In the genomic region with DNA sequence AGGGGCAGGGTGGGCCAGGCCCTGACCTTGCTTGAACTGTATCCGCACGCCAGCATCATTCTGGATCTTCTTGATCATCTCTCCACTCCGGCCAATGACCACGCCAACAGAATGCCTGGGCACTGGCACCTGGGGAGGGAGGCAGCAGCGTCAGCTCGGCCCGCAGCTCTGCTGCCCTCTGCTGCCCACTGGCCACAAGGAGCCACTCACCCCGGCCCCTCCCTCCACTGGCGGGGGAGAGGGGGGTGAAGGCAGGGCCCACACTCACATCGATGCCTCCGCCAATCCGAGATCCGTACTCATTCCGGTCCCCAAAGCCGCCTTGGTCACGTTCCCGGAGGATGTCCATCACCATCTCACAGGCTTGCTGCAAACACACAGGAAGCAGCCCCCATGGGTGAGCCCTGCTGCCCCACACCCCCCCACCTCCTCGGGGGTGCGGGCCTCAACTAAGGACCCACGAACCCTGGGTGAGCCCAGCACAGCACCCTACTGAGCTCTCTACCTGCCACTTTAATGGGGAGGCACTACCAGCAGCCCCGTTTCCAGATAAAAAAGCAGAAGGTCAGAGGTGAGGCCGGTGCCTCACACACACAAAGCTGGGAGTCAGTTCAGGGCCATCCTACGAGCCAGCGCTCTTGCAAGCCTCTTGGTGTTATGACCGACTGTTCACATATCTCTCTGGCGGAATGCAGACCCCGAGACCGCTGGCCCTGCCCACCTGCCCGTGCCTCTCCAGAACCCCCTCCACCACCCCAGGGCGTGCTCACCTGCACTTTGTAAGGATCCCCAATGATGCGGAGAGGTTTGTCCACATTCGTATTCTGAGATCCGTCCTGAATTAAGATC, we compare ENCODE assay signal across 11 cellular contexts. TPM values are rescaled to one million over a fixed set of nuclear protein-coding genes. Genes with fewer than 3 reads are reported as not detected.
DNase-seq lines count a peak whose midpoint lies in the region; ATAC-seq, FAIRE-seq and TF ChIP-seq lines count a peak whose summit lies in the region.
"Had no signal": no experiment of that assay in that cellular context is flagged by ENCODE, and none has a peak within 500 bp of the region (broad histone marks: within the 10 kb centered on the region; RNA-seq: fewer than 3 reads in every experiment).

No MANE protein-coding gene starts in this region.

- no TSS peak for BruUV-seq in endothelial cell of umbilical vein (replicated peaks; lab: Mats Ljungman, UMichigan)

- H3K9me1 ChIP-seq in endothelial cell of umbilical vein (replicated peaks; ENCODE audit: control insufficient read depth, extremely low read depth, insufficient read depth, low read length) = no peaks in the 10 kb centered on the region

- H3K27ac ChIP-seq in OCI-LY3 (ENCODE audit: low read length) (no peak overlapping the region), endothelial cell of umbilical vein (ENCODE audit: insufficient read depth, low read depth, low read length) (no peak overlapping the region)

- H3K4me3 Mint-ChIP-seq in activated T-cell treated with anti-CD3 and anti-CD28 coated beads, Interleukin-2, amount 50 U/mL, for 72 hours = no peak overlapping the region

- no peak for TF ChIP-seq POLR2A in endothelial cell of umbilical vein (IDR thresholded peaks at IDR 0.05; ENCODE audit: low read depth, low read length)

- peaks cover 8% of the 10 kb centered on the region for H3K4me1 ChIP-seq in OCI-LY3 (ENCODE audit: low read length)
- H3K4me1 ChIP-seq in endothelial cell of umbilical vein (ENCODE audit: control insufficient read depth, extremely low read depth, insufficient read depth, low read length) = peaks cover 3% of the 10 kb centered on the region
- H3K4me1 ChIP-seq in mucosa of descending colon (ENCODE audit: low read depth) = peaks cover 5% of the 10 kb centered on the region

- POLR2A ChIA-PET in endothelial cell of umbilical vein (lab: Charles Lee) = no interaction called here

- H4K20me1 ChIP-seq in OCI-LY3 (ENCODE audit: insufficient read depth, low read length) (peaks cover 61% of the 10 kb centered on the region), endothelial cell of umbilical vein (replicated peaks; ENCODE audit: control insufficient read depth, extremely low read depth, insufficient read depth, low read length) (peaks cover 3% of the 10 kb centered on the region)

- TF ChIP-seq CTCF in OCI-LY3 (IDR thresholded peaks at IDR 0.05; ENCODE audit: low read depth, low read length) (peak; percentile 20), endothelial cell of umbilical vein (IDR thresholded peaks at IDR 0.05; ENCODE audit: extremely low read depth in 1 of 2, insufficient read depth in 1 of 2, low read depth in 1 of 2, low read length in 2 of 2) (peak; percentile 30 to 54), mucosa of descending colon (IDR thresholded peaks at IDR 0.05) (no peak)

- ATAC-seq in mucosa of descending colon (peak; percentile 62), HG03159 (IDR thresholded peaks at IDR 0.05; ENCODE audit: unreplicated experiment) (no peak)
- ATAC-seq in activated T-cell treated with anti-CD3 and anti-CD28 coated beads, Interleukin-2, amount 50 U/mL, for 72 hours (replicated peaks in 1 of 2) = no peak

- peaks cover 18% of the 10 kb centered on the region for H3K4me1 Mint-ChIP-seq in activated T-cell treated with anti-CD3 and anti-CD28 coated beads, Interleukin-2, amount 50 U/mL, for 72 hours (ENCODE audit: low read depth)

- FAIRE-seq in endothelial cell of umbilical vein (lab: Jason Lieb, UNC) = no peak

- peaks cover 91% of the 10 kb centered on the region for H3K36me3 ChIP-seq in OCI-LY3 (replicated peaks; ENCODE audit: low read depth, low read length)
- H3K36me3 ChIP-seq in endothelial cell of umbilical vein (ENCODE audit: control insufficient read depth in 2 of 2, extremely low read depth in 1 of 2, insufficient read depth in 2 of 2, low read length in 2 of 2) = peaks cover 33 to 70% of the 10 kb centered on the region in 2 experiments
- peaks cover 30% of the 10 kb centered on the region for H3K36me3 ChIP-seq in mucosa of descending colon (ENCODE audit: low read depth)

- H3K9me3 ChIP-seq in OCI-LY3 (ENCODE audit: insufficient read depth, low read length) = no peaks in the 10 kb centered on the region
- no peaks in the 10 kb centered on the region for H3K9me3 ChIP-seq in endothelial cell of umbilical vein (replicated peaks; ENCODE audit: control insufficient read depth, insufficient read depth, low read length)
- H3K9me3 ChIP-seq in mucosa of descending colon = no peaks in the 10 kb centered on the region
- H3K9me3 ChIP-seq: esophagus squamous epithelium had no signal

- H3K79me2 ChIP-seq in OCI-LY3 (ENCODE audit: low read length) (peaks cover 59% of the 10 kb centered on the region), endothelial cell of umbilical vein (ENCODE audit: control insufficient read depth, insufficient read depth, low read length) (peaks cover 44% of the 10 kb centered on the region)

- dilution Hi-C loops in endothelial cell of umbilical vein (cut with MboI; ENCODE audit: extremely low pct_ligation_motif_present, low sequenced_read_pairs) = no loop called here

- H3K4me3 ChIP-seq in OCI-LY3 (ENCODE audit: low read length) (no peak overlapping the region), endothelial cell of umbilical vein (replicated peaks in 1 of 3; ENCODE audit: insufficient read depth in 1 of 3, low read depth in 1 of 3, low read length in 3 of 3) (no peak overlapping the region), mucosa of descending colon (no peak overlapping the region)
- H3K4me3 ChIP-seq: esophagus squamous epithelium had no signal

- no peak overlapping the region for H3K27ac Mint-ChIP-seq in activated T-cell treated with anti-CD3 and anti-CD28 coated beads, Interleukin-2, amount 50 U/mL, for 72 hours

- H3K36me3 Mint-ChIP-seq in activated T-cell treated with anti-CD3 and anti-CD28 coated beads, Interleukin-2, amount 50 U/mL, for 72 hours (ENCODE audit: insufficient read depth in 2 of 2) = peaks cover 0 to 18% of the 10 kb centered on the region in 2 donors

- H2AFZ ChIP-seq in OCI-LY3 (ENCODE audit: low read depth, low read length) (no peak overlapping the region), endothelial cell of umbilical vein (ENCODE audit: low read depth, low read length) (no peak overlapping the region)

- CTCF ChIA-PET in endothelial cell of umbilical vein (lab: Charles Lee) = interaction anchor here (0.8 to 2.0 kb wide), 3 partner anchors 15 to 292 kb away, joined by 4 to 8 read pairs (median 6); no protein-coding TSS in a partner anchor

- peak; percentile 56 for DNase-seq in AG20443 (ENCODE audit: low spot score)
- DNase-seq in endothelial cell of umbilical vein (ENCODE audit: low read depth, low spot score) = peak; percentile 7
- DNase-seq in mucosa of descending colon = peak in 2 of 3 donors; percentile 38 to 47
- DNase-seq in NCI-H510A treated with DMSO at 0.1 percent for 48 hours (lab: John Stamatoyannopoulos, UW) = no peak
- no peak for DNase-seq in activated T-cell treated with anti-CD3 and anti-CD28 coated beads, Interleukin-2, amount 50 U/mL, for 72 hours
- no peak for DNase-seq in stimulated activated CD4-positive, alpha-beta T cell treated with anti-CD3 and anti-CD28 coated beads, Interleukin-4, amount 100 ng/mL, for 4 hours
- DNase-seq: activated CD4-positive, alpha-beta T cell treated with anti-CD3 and anti-CD28 coated beads, Interleukin-2, amount 50 U/mL, for 1 hour; esophagus squamous epithelium; NCI-H187 had no signal

- H3K4me2 ChIP-seq in OCI-LY3 (ENCODE audit: low read length) (no peak overlapping the region), endothelial cell of umbilical vein (ENCODE audit: insufficient read depth, low read length) (no peak overlapping the region)

- H3K27me3 ChIP-seq in OCI-LY3 (ENCODE audit: low read depth, low read length) (no peaks in the 10 kb centered on the region), endothelial cell of umbilical vein (ENCODE audit: control insufficient read depth in 2 of 2, insufficient read depth in 2 of 2, low read length in 2 of 2) (no peaks in the 10 kb centered on the region)
- H3K27me3 ChIP-seq: esophagus squamous epithelium had no signal

- H3K27me3 Mint-ChIP-seq in activated T-cell treated with anti-CD3 and anti-CD28 coated beads, Interleukin-2, amount 50 U/mL, for 72 hours (ENCODE audit: low read depth) = no peaks in the 10 kb centered on the region

- H3K9me3 Mint-ChIP-seq in activated T-cell treated with anti-CD3 and anti-CD28 coated beads, Interleukin-2, amount 50 U/mL, for 72 hours = no peaks in the 10 kb centered on the region

- intact Hi-C loops in endothelial cell of umbilical vein (cut with micrococcal nuclease) (no loop called here), mucosa of descending colon (cut with DNase I, micrococcal nuclease) (no loop called here)

- H3K9ac ChIP-seq in OCI-LY3 (ENCODE audit: low read length) (no peak overlapping the region), endothelial cell of umbilical vein (replicated peaks; ENCODE audit: extremely low read depth, insufficient read depth, low read length) (no peak overlapping the region)

RNA-seq across cellular contexts. Expression of a gene that starts 6.7 kb away (rescaled TPM):
- total RNA-seq in endothelial cell of umbilical vein = 367 and 372 TPM in 2 replicates
- polyA plus RNA-seq in endothelial cell of umbilical vein = 98.0 and 98.3 TPM in 2 replicates
- 107 and 116 TPM in 2 replicates for polyA plus RNA-seq in endothelial cell of umbilical vein (2011; cell fraction: cytosol; rRNA removed)
- polyA plus RNA-seq in endothelial cell of umbilical vein (2011; cell fraction: nucleus; rRNA removed) = 117 and 120 TPM in 2 replicates
- 234 and 257 TPM in 2 replicates for polyA plus RNA-seq in endothelial cell of umbilical vein (2012)
- polyA minus RNA-seq in endothelial cell of umbilical vein = 148 and 162 TPM in 2 replicates
- polyA minus RNA-seq in endothelial cell of umbilical vein (2011; cell fraction: cytosol; rRNA and poly(A)+ RNA removed) = 114 TPM
- 60.1 and 76.9 TPM in 2 replicates for polyA minus RNA-seq in endothelial cell of umbilical vein (2011; cell fraction: nucleus; rRNA and poly(A)+ RNA removed)
- 100 to 1,000 TPM; 187 to 241 (median 236) TPM for total RNA-seq in mucosa of descending colon
- 100 to 1,000 TPM; 253 to 311 TPM for total RNA-seq in activated T-cell treated with anti-CD3 and anti-CD28 coated beads, Interleukin-2, amount 50 U/mL, for 72 hours

RNA-seq across cellular contexts. Expression of a gene that starts 15.6 kb away (rescaled TPM):
- 0.39 TPM in 1 of 2 replicates, not detected in the other for total RNA-seq in endothelial cell of umbilical vein
- 0.06 and 0.21 TPM in 2 replicates for polyA plus RNA-seq in endothelial cell of umbilical vein
- polyA plus RNA-seq in endothelial cell of umbilical vein (2011; cell fraction: cytosol; rRNA removed) = 0.08 and 0.18 TPM in 2 replicates
- polyA plus RNA-seq in endothelial cell of umbilical vein (2011; cell fraction: nucleus; rRNA removed) = 0.25 and 0.28 TPM in 2 replicates
- polyA plus RNA-seq in endothelial cell of umbilical vein (2012) = not detected in 2 replicates
- polyA minus RNA-seq in endothelial cell of umbilical vein = not detected in 2 replicates
- not detected for polyA minus RNA-seq in endothelial cell of umbilical vein (2011; cell fraction: cytosol; rRNA and poly(A)+ RNA removed)
- not detected in 2 replicates for polyA minus RNA-seq in endothelial cell of umbilical vein (2011; cell fraction: nucleus; rRNA and poly(A)+ RNA removed)
- total RNA-seq in mucosa of descending colon = 1 to 10 TPM in 1 of 3 donors, under 1 TPM in 2; 0.32 to 1.4 (median 0.43) TPM
- under 1 TPM; 0.16 to 0.58 TPM for total RNA-seq in activated T-cell treated with anti-CD3 and anti-CD28 coated beads, Interleukin-2, amount 50 U/mL, for 72 hours

RNA-seq across cellular contexts. Expression of a gene that starts 25.0 kb away (rescaled TPM):
- 56.4 and 58.2 TPM in 2 replicates for total RNA-seq in endothelial cell of umbilical vein
- polyA plus RNA-seq in endothelial cell of umbilical vein = 37.7 and 44.8 TPM in 2 replicates
- polyA plus RNA-seq in endothelial cell of umbilical vein (2011; cell fraction: cytosol; rRNA removed) = 60.8 and 67.1 TPM in 2 replicates
- 43.0 and 45.9 TPM in 2 replicates for polyA plus RNA-seq in endothelial cell of umbilical vein (2011; cell fraction: nucleus; rRNA removed)
- polyA plus RNA-seq in endothelial cell of umbilical vein (2012) = 56.0 and 87.8 TPM in 2 replicates
- polyA minus RNA-seq in endothelial cell of umbilical vein = 34.0 and 39.6 TPM in 2 replicates
- polyA minus RNA-seq in endothelial cell of umbilical vein (2011; cell fraction: cytosol; rRNA and poly(A)+ RNA removed) = 26.4 TPM
- polyA minus RNA-seq in endothelial cell of umbilical vein (2011; cell fraction: nucleus; rRNA and poly(A)+ RNA removed) = 7.5 and 12.8 TPM in 2 replicates
- 10 to 100 TPM; 51.1 to 63.1 (median 59.1) TPM for total RNA-seq in mucosa of descending colon
- 10 to 100 TPM; 78.9 to 87.5 TPM for total RNA-seq in activated T-cell treated with anti-CD3 and anti-CD28 coated beads, Interleukin-2, amount 50 U/mL, for 72 hours

RNA-seq across cellular contexts. Expression of a gene that starts 41.7 kb away (rescaled TPM):
- total RNA-seq in endothelial cell of umbilical vein (33.5 and 37.6 TPM in 2 replicates), mucosa of descending colon (100 to 1,000 TPM; 106 to 181 (median 116) TPM)
- 10.2 and 12.8 TPM in 2 replicates for polyA plus RNA-seq in endothelial cell of umbilical vein
- polyA plus RNA-seq in endothelial cell of umbilical vein (2011; cell fraction: cytosol; rRNA removed) = 9.7 and 11.5 TPM in 2 replicates
- 8.1 and 9.2 TPM in 2 replicates for polyA plus RNA-seq in endothelial cell of umbilical vein (2011; cell fraction: nucleus; rRNA removed)
- polyA plus RNA-seq in endothelial cell of umbilical vein (2012) = 29.9 and 32.5 TPM in 2 replicates
- polyA minus RNA-seq in endothelial cell of umbilical vein = 15.5 and 16.0 TPM in 2 replicates
- 18.4 TPM for polyA minus RNA-seq in endothelial cell of umbilical vein (2011; cell fraction: cytosol; rRNA and poly(A)+ RNA removed)
- polyA minus RNA-seq in endothelial cell of umbilical vein (2011; cell fraction: nucleus; rRNA and poly(A)+ RNA removed) = 4.6 and 5.5 TPM in 2 replicates
- total RNA-seq in activated T-cell treated with anti-CD3 and anti-CD28 coated beads, Interleukin-2, amount 50 U/mL, for 72 hours = 10 to 100 TPM; 24.6 to 26.3 TPM

RNA-seq across cellular contexts. Expression of a gene that starts 42.2 kb away (rescaled TPM):
- total RNA-seq in endothelial cell of umbilical vein = 1.0 and 1.2 TPM in 2 replicates
- polyA plus RNA-seq in endothelial cell of umbilical vein = 0.73 and 0.84 TPM in 2 replicates
- polyA plus RNA-seq in endothelial cell of umbilical vein (2011; cell fraction: cytosol; rRNA removed) = 0.49 and 0.69 TPM in 2 replicates
- polyA plus RNA-seq in endothelial cell of umbilical vein (2011; cell fraction: nucleus; rRNA removed) = 0.66 and 0.77 TPM in 2 replicates
- 0.64 and 1.2 TPM in 2 replicates for polyA plus RNA-seq in endothelial cell of umbilical vein (2012)
- polyA minus RNA-seq in endothelial cell of umbilical vein = 0.83 and 0.96 TPM in 2 replicates
- 1.8 TPM for polyA minus RNA-seq in endothelial cell of umbilical vein (2011; cell fraction: cytosol; rRNA and poly(A)+ RNA removed)
- polyA minus RNA-seq in endothelial cell of umbilical vein (2011; cell fraction: nucleus; rRNA and poly(A)+ RNA removed) = 0.53 and 0.58 TPM in 2 replicates
- total RNA-seq in mucosa of descending colon = 1 to 10 TPM; 2.0 to 2.8 (median 2.5) TPM
- 1 to 10 TPM; 2.4 to 3.1 TPM for total RNA-seq in activated T-cell treated with anti-CD3 and anti-CD28 coated beads, Interleukin-2, amount 50 U/mL, for 72 hours

Comparison
In these comparisons a context has a peak if more than half of its experiments do, and no peak if none do; other contexts are left out.
1. DNase-seq: peak in AG20443 (single experiment), endothelial cell of umbilical vein (single experiment) and mucosa of descending colon (2 of 3); none in NCI-H510A treated with DMSO at 0.1 percent for 48 hours (single experiment), activated T-cell treated with anti-CD3 and anti-CD28 coated beads, Interleukin-2, amount 50 U/mL, for 72 hours (0 of 2) and stimulated activated CD4-positive, alpha-beta T cell treated with anti-CD3 and anti-CD28 coated beads, Interleukin-4, amount 100 ng/mL, for 4 hours (0 of 2).